26 cellular contexts compared by ENCODE assay signal in genomic region chr20:15925376-15925775, GRCh38.
"Had no signal": no experiment of that assay in that cellular context is flagged by ENCODE, and none has a peak within 500 bp of the region (broad histone marks: within the 10 kb centered on the region; RNA-seq: fewer than 3 reads in every experiment).

No MANE protein-coding gene starts in this region.

- H3K4me3 ChIP-seq: coronary artery, esophagus squamous epithelium, gastrocnemius medialis, heart right ventricle, left lung, lower lobe of right lung had no signal

- FAIRE-seq: colon, endometrium, islet of Langerhans, keratinocyte had no signal

- H3K4me1 ChIP-seq: gastrocnemius medialis, heart right ventricle, left lung, lower lobe of right lung had no signal

- H3K36me3 ChIP-seq: esophagus squamous epithelium, gastrocnemius medialis, heart right ventricle, left lung, lower lobe of right lung had no signal

- H3K27ac ChIP-seq: coronary artery, epithelial cell of prostate, esophagus squamous epithelium, gastrocnemius medialis, heart right ventricle, left lung, lower lobe of right lung had no signal

- H3K9me3 ChIP-seq: esophagus squamous epithelium, gastrocnemius medialis, left lung, lower lobe of right lung had no signal

- DNase-seq: effector CD8-positive, alpha-beta T cell; effector memory CD8-positive, alpha-beta T cell; endodermal cell; erythroblast; esophagus squamous epithelium; foreskin fibroblast; foreskin melanocyte; gastrocnemius medialis; glutamatergic neuron; head of caudate nucleus; heart right ventricle; hippocampal formation; left cardiac atrium; left lung; left ventricle myocardium superior; lower lobe of right lung; mesendoderm; midbrain; naive thymus-derived CD4-positive, alpha-beta T cell had no signal

- ATAC-seq: effector memory CD8-positive, alpha-beta T cell; esophagus mucosa; gastrocnemius medialis; heart right ventricle; left cardiac atrium; left lung; left ventricle myocardium superior; lower lobe of right lung; naive thymus-derived CD4-positive, alpha-beta T cell had no signal

- H3K27me3 ChIP-seq: esophagus squamous epithelium, gastrocnemius medialis, heart right ventricle, left lung had no signal
